1 cellular context compared by ENCODE assay signal in genomic region chr2:177529166-177529565, GRCh38.
TF ChIP-seq lines count a peak whose summit lies in the region.

No MANE protein-coding gene starts in this region.

TF ChIP-seq in GM23338, 12 proteins besides CTCF, POLR2A, EP300 and RAD21 (continued from another document):
- TF ChIP-seq ZNF462 (CRISPR knock-in tag; IDR thresholded peaks at IDR 0.05) (no peak), ZNF114 (CRISPR knock-in tag; IDR thresholded peaks at IDR 0.05) (no peak), JUNB (IDR thresholded peaks at IDR 0.05; ENCODE audit: unreplicated experiment) (no peak), STAT1 (IDR thresholded peaks at IDR 0.05; ENCODE audit: unreplicated experiment) (no peak), NANOG (IDR thresholded peaks at IDR 0.05; ENCODE audit: borderline replicate concordance) (no peak), CREB1 (CRISPR knock-in tag; IDR thresholded peaks at IDR 0.05; ENCODE audit: low read depth) (no peak), EZH2phosphoT487 (IDR thresholded peaks at IDR 0.05; ENCODE audit: unreplicated experiment) (no peak)
